Comparison of ENCODE assay signal across 9 cellular contexts in the genomic region with DNA sequence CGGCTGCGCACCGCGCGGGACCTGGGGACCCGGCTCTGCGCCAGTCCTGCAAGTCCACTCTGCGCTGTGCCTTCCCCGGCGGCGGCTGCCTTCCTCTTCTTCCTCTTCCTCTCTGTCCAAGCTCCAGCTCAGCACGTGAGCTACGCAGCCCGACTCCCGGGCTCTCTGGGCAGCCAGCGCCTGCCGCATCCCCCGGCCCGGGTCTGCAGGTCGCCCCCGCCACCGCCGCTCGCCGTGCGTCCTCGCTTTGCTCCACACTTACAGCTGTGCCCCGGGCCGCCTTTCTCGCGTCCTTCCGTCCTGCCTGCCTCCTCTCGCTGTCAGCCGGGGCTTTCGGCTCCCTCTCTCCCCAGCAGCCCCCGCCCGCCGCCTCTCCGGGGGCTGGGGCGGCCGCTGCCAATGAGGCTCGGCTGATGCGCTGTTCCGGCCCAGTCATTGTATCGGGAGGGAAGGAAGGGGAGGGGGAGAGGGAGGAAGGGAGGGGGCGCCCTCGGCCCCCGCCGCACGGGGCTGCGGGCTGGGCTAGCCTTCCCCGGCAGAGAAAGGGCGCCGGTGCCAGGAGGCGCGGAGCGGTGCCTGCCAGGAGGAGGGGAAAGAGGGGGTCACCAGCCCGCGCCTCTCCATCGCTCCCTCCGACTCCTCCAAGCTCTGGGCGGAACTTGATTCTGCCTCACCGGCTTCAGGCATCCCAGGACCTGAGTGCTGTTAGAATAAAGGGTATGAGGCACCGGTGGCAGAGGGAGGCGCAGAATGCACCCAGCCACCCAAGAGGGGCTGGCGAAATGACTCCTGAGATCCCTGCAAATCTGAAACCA.
DNase-seq lines count a peak whose midpoint lies in the region; ATAC-seq and TF ChIP-seq lines count a peak whose summit lies in the region.
"Had no signal": no experiment of that assay in that cellular context is flagged by ENCODE, and none has a peak within 500 bp of the region (broad histone marks: within the 10 kb centered on the region; RNA-seq: fewer than 3 reads in every experiment).

No MANE protein-coding gene starts in this region.

- H3K27me3 ChIP-seq in heart left ventricle (peaks cover 0 to 13% (median 0%) of the 10 kb centered on the region in 9 donors), parathyroid adenoma (ENCODE audit: control insufficient read depth, insufficient read depth, low read length) (no peaks in the 10 kb centered on the region)

- ATAC-seq in heart left ventricle = peak; percentile 12 to 77 (median 70)
- no peak for ATAC-seq in GM19397 (IDR thresholded peaks at IDR 0.05; ENCODE audit: unreplicated experiment)

- 2 to 3% (median 2%) methylated on average over 25 to 66 of the region's 66 CpGs for WGBS in heart left ventricle, 4 donors

- TF ChIP-seq CTCF in heart left ventricle (IDR thresholded peaks at IDR 0.05) = no peak
- no peak for TF ChIP-seq CTCF in parathyroid adenoma (IDR thresholded peaks at IDR 0.05)

- H3K4me1 ChIP-seq in ES-I3 (ENCODE audit: insufficient read depth, low read length) = no peaks in the 10 kb centered on the region
- peaks cover 0 to 24% (median 5%) of the 10 kb centered on the region in 12 donors for H3K4me1 ChIP-seq in heart left ventricle
- peaks cover 3% of the 10 kb centered on the region for H3K4me1 ChIP-seq in parathyroid adenoma

- peak overlapping the region; percentile 55 to 77 (median 62) for H3K4me3 ChIP-seq in heart left ventricle
- peak overlapping the region; percentile 25 for H3K4me3 ChIP-seq in parathyroid adenoma (ENCODE audit: low read depth, low read length)

- H3K9ac ChIP-seq in ES-I3 (ENCODE audit: low read depth, low read length) = peak overlapping the region; percentile 83
- H3K9ac ChIP-seq in parathyroid adenoma = no peak overlapping the region

- H3K9me3 ChIP-seq in ES-I3 (ENCODE audit: control insufficient read depth, insufficient read depth, low read length) = no peaks in the 10 kb centered on the region
- H3K9me3 ChIP-seq in heart left ventricle = no peaks in the 10 kb centered on the region
- no peaks in the 10 kb centered on the region for H3K9me3 ChIP-seq in parathyroid adenoma (ENCODE audit: control insufficient read depth, low read length)

- H3K27ac ChIP-seq in heart left ventricle = peak overlapping the region in 9 of 12 donors; percentile 3 to 70 (median 47)
- H3K27ac ChIP-seq in parathyroid adenoma = no peak overlapping the region

- intact Hi-C loops in heart left ventricle (cut with DNase I) = loop anchor here in 2 of 10 donors (5.0 to 10.0 kb wide), 3 partner anchors 55 to 105 kb away; no protein-coding TSS in a partner anchor

- no peaks in the 10 kb centered on the region for H3K79me2 ChIP-seq in parathyroid adenoma

- no peaks in the 10 kb centered on the region for H3K36me3 ChIP-seq in ES-I3 (ENCODE audit: insufficient read depth, low read length)
- H3K36me3 ChIP-seq in heart left ventricle = no peaks in the 10 kb centered on the region
- no peaks in the 10 kb centered on the region for H3K36me3 ChIP-seq in parathyroid adenoma (ENCODE audit: control insufficient read depth, insufficient read depth, low read length)

- DNase-seq in SK-N-DZ (ENCODE audit: low spot score) = peak; percentile 79
- DNase-seq in heart left ventricle = peak in 4 of 5 donors; percentile 20 to 70 (median 46)
- DNase-seq in OCI-M1 (lab: John Stamatoyannopoulos, UW) = no peak
- DNase-seq in 8988T = no peak
- DNase-seq in activated effector memory CD4-positive, alpha-beta T cell treated with Interleukin-2 at 50 U/mL for 16 hours = no peak
- DNase-seq: amniotic stem cell had no signal

- no peak for TF ChIP-seq POLR2A in heart left ventricle (IDR thresholded peaks at IDR 0.05)

- H3K4me2 ChIP-seq in parathyroid adenoma (ENCODE audit: low read length) = peak overlapping the region; percentile 58

- peak overlapping the region; percentile 20 for H2AFZ ChIP-seq in parathyroid adenoma

Comparison
In these comparisons a context has a peak if more than half of its experiments do, and no peak if none do; other contexts are left out.
1. DNase-seq: peak in SK-N-DZ (single experiment) and heart left ventricle (4 of 5); none in OCI-M1 (single experiment), 8988T (single experiment) and activated effector memory CD4-positive, alpha-beta T cell treated with Interleukin-2 at 50 U/mL for 16 hours (single experiment).